In the genomic region with DNA sequence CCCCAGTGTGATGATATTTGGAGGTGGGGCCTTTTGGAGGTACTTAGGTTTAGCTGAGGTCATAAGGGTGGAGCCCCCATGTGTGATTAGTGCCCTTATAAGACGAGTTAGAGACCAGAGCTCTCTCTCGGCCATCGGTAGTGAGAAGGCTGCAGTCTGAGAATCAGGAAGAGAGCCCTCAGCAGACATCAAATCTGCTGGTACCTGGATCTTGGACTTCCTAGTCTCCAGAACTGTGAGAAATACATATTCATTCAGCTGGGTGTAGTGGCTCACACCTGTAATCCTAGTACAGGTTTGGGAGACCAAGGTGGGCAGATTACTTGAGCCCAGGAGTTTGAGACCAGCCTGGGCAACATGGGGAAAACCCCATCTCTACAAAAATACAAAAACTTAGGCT, we compare ENCODE assay signal across 20 cellular contexts.
"Had no signal": no experiment of that assay in that cellular context is flagged by ENCODE, and none has a peak within 500 bp of the region (broad histone marks: within the 10 kb centered on the region; RNA-seq: fewer than 3 reads in every experiment).

No MANE protein-coding gene starts in this region.

- H3K9me3 Mint-ChIP-seq: activated naive CD4-positive, alpha-beta T cell treated with anti-CD3 and anti-CD28 coated beads, Interleukin-2, amount 10 ng/mL, durations not matched to agents 7 days and 5 days; naive B cell had no signal

- ATAC-seq: activated CD4-positive, alpha-beta T cell treated with anti-CD3 and anti-CD28 coated beads for 36 hours; WTC11 had no signal

- H3K27me3 ChIP-seq: ovary, tibial artery, vagina had no signal

- H3K4me3 ChIP-seq: lower lobe of right lung, ovary, psoas muscle, tibial artery, vagina had no signal

- H3K27ac ChIP-seq: lower lobe of right lung, ovary, vagina had no signal

- H3K36me3 ChIP-seq: lower lobe of right lung, ovary, tibial artery, vagina had no signal

- H3K4me3 Mint-ChIP-seq: activated CD4-positive, alpha-beta T cell treated with anti-CD3 and anti-CD28 coated beads for 36 hours; activated naive CD4-positive, alpha-beta T cell treated with anti-CD3 and anti-CD28 coated beads, Interleukin-2, amount 10 ng/mL, durations not matched to agents 7 days and 5 days; naive B cell; WTC11 had no signal

- H3K27ac Mint-ChIP-seq: activated CD4-positive, alpha-beta T cell treated with anti-CD3 and anti-CD28 coated beads for 36 hours; WTC11 had no signal

- H3K27me3 Mint-ChIP-seq: activated CD4-positive, alpha-beta T cell treated with anti-CD3 and anti-CD28 coated beads for 36 hours; naive B cell had no signal

- H3K9me3 ChIP-seq: lower lobe of right lung, ovary, psoas muscle, tibial artery, vagina had no signal

- FAIRE-seq: endometrium, kidney had no signal

- DNase-seq: activated CD4-positive, alpha-beta T cell treated with anti-CD3 and anti-CD28 coated beads for 36 hours; activated CD4-positive, alpha-beta T cell treated with anti-CD3 and anti-CD28 coated beads, Interleukin-2, amount 50 U/mL, for 4 hours; activated effector memory CD4-positive, alpha-beta T cell treated with Interleukin-2 at 50 U/mL for 16 hours; activated naive CD4-positive, alpha-beta T cell treated with anti-CD3 and anti-CD28 coated beads, Interleukin-2, amount 10 ng/mL, durations not matched to agents 7 days and 5 days; activated T-cell treated with anti-CD3 and anti-CD28 coated beads, Interleukin-2, amount 50 U/mL, for 48 hours; cerebellar nuclear complex; foreskin fibroblast; kidney; lower lobe of right lung; mesendoderm; naive B cell; stimulated activated CD4-positive, alpha-beta T cell treated with anti-CD3 and anti-CD28 coated beads, Interleukin-4, amount 100 ng/mL, for 24 hours; stimulated activated naive CD4-positive, alpha-beta T cell treated with Interleukin-2 at 50 U/mL for 16 hours; T1000 had no signal

- H3K36me3 Mint-ChIP-seq: naive B cell had no signal
